ENCODE assay signal across 9 cellular contexts in genomic region chr7:100613447-100614185, GRCh38. TPM values are rescaled to one million over a fixed set of nuclear protein-coding genes. Genes with fewer than 3 reads are reported as not detected.
DNase-seq lines count a peak whose midpoint lies in the region; ATAC-seq, FAIRE-seq and TF ChIP-seq lines count a peak whose summit lies in the region.
"Had no signal": no experiment of that assay in that cellular context is flagged by ENCODE, and none has a peak within 500 bp of the region (broad histone marks: within the 10 kb centered on the region; RNA-seq: fewer than 3 reads in every experiment).

No MANE protein-coding gene starts in this region.

- H3K36me3 Mint-ChIP-seq in natural killer cell = no peaks in the 10 kb centered on the region

- H3K4me3 ChIP-seq in LNCaP clone FGC (ENCODE audit: low read depth, low read length) (peak overlapping the region; percentile 89), astrocyte of the spinal cord (ENCODE audit: low read depth, low read length) (peak overlapping the region; percentile 78)

- H3K27ac Mint-ChIP-seq in natural killer cell = peak overlapping the region in 1 of 2 donors; percentile 38

- no peaks in the 10 kb centered on the region for H3K27me3 Mint-ChIP-seq in natural killer cell (ENCODE audit: low read depth in 2 of 2)

- H3K9me3 Mint-ChIP-seq in natural killer cell = no peaks in the 10 kb centered on the region

- DNase-seq in AML-193 (lab: John Stamatoyannopoulos, UW) (peak; percentile 85 to 89), LNCaP clone FGC (ENCODE audit: low read depth) (no peak), astrocyte of the spinal cord (ENCODE audit: low read depth, low spot score) (no peak), natural killer cell (no peak), NCI-H1694 (lab: John Stamatoyannopoulos, UW) (no peak), urothelium cell line (ENCODE audit: low spot score) (no peak)
- DNase-seq: NCI-H187 had no signal

- TF ChIP-seq CTCF in LNCaP clone FGC (IDR thresholded peaks at IDR 0.05; ENCODE audit: control insufficient read depth, extremely low read depth, insufficient read depth) = no peak
- TF ChIP-seq CTCF in astrocyte of the spinal cord (IDR thresholded peaks at IDR 0.05; ENCODE audit: low read depth, low read length) = no peak
- TF ChIP-seq CTCF in natural killer cell (IDR thresholded peaks at IDR 0.05) = no peak

- intact Hi-C loops in natural killer cell (cut with micrococcal nuclease) = loop anchor here (2.0 kb wide), 1 partner anchor 13 kb away; no protein-coding TSS in a partner anchor

- no peak for FAIRE-seq in urothelium cell line (lab: Jason Lieb, UNC)

- ATAC-seq in natural killer cell (no peak), HG03342 (IDR thresholded peaks at IDR 0.05; ENCODE audit: unreplicated experiment) (no peak), HG02970 (IDR thresholded peaks at IDR 0.05; ENCODE audit: low FRiP score, unreplicated experiment) (no peak)

- H3K4me1 Mint-ChIP-seq in natural killer cell = peaks cover 16 to 27% of the 10 kb centered on the region in 2 donors

- in situ Hi-C loops in astrocyte of the spinal cord (cut with HindIII; ENCODE audit: low sequenced_read_pairs) = no loop called here

- peak overlapping the region; percentile 72 for H3K4me3 Mint-ChIP-seq in natural killer cell

RNA-seq across cellular contexts. Expression of gene MOSPD3, which starts 1.3 kb away (rescaled TPM):
- total RNA-seq in natural killer cell = 10 to 100 TPM; 14.5 to 15.9 (median 15.5) TPM

RNA-seq across cellular contexts. Expression of gene PCOLCE, which starts 11.5 kb away (rescaled TPM):
- total RNA-seq in natural killer cell = 10 to 100 TPM; 18.4 to 24.8 (median 21.7) TPM

RNA-seq across cellular contexts. Expression of gene FBXO24, which starts 27.5 kb away (rescaled TPM):
- under 1 TPM; 0.45 to 0.94 (median 0.88) TPM for total RNA-seq in natural killer cell

RNA-seq across cellular contexts. Expression of gene LRCH4, which starts 27.7 kb away (rescaled TPM):
- 100 to 1,000 TPM; 282 to 296 (median 289) TPM for total RNA-seq in natural killer cell

RNA-seq across cellular contexts. Expression of gene TFR2, which starts 27.7 kb away (rescaled TPM):
- total RNA-seq in natural killer cell = 10 to 100 TPM in 2 of 3 donors, 1 to 10 TPM in 1; 9.8 to 13.8 (median 12.0) TPM

Comparison
In these comparisons a context has a peak if more than half of its experiments do, and no peak if none do; other contexts are left out.
1. DNase-seq: peak in AML-193 (2 of 2); none in LNCaP clone FGC (single experiment), astrocyte of the spinal cord (single experiment), natural killer cell (single experiment), NCI-H1694 (single experiment) and urothelium cell line (single experiment).